ENCODE assay signal across 9 cellular contexts in the genomic region with DNA sequence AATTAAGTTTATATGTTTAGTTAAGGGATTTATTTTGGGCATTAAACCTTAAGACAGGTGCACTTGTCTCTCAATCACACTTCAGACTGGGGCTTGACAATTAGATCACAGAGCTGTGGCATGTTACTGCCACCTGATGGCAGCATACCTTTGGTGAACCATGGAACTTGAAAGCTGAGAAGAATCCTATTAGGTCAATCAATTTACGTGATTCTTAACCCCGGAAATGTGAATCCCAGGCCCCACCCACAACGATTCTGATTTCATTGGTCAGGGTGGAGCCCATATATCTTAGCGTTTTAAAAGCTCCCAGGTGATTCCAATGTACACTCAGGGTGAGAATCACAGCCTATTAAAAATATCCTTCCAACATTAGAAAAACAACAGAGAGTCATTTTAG.
DNase-seq lines count a peak whose midpoint lies in the region; ATAC-seq and TF ChIP-seq lines count a peak whose summit lies in the region.
"Had no signal": no experiment of that assay in that cellular context is flagged by ENCODE, and none has a peak within 500 bp of the region (broad histone marks: within the 10 kb centered on the region; RNA-seq: fewer than 3 reads in every experiment).

No MANE protein-coding gene starts in this region.

- H3K4me1 ChIP-seq in colonic mucosa (no peaks in the 10 kb centered on the region), thoracic aorta (ENCODE audit: control insufficient read depth in 1 of 2, low read depth in 2 of 2) (no peaks in the 10 kb centered on the region), gastrocnemius medialis (no peaks in the 10 kb centered on the region)

- H3K27me3 Mint-ChIP-seq in memory B cell: peaks cover 6% of the 10 kb centered on the region
- H3K27me3 Mint-ChIP-seq: dendritic cell treated with granulocyte-macrophage colony-stimulating factor and Interleukin-4, amounts not matched to agents 40 ng/mL and 50 ng/mL, for 4 days had no signal

- H3K36me3 ChIP-seq in colonic mucosa (no peaks in the 10 kb centered on the region), thoracic aorta (no peaks in the 10 kb centered on the region), gastrocnemius medialis (no peaks in the 10 kb centered on the region)

- TF ChIP-seq CTCF in LNCaP clone FGC (IDR thresholded peaks at IDR 0.05; ENCODE audit: control insufficient read depth, extremely low read depth, insufficient read depth) (peak; percentile 88), colonic mucosa (IDR thresholded peaks at IDR 0.05) (peak; percentile 39), thoracic aorta (IDR thresholded peaks at IDR 0.05) (peak; percentile 58), gastrocnemius medialis (IDR thresholded peaks at IDR 0.05 in 4 of 5, conservative IDR thresholded peaks at IDR 0.05 in 1 of 5) (no peak)

- H3K27ac Mint-ChIP-seq in memory B cell: no peak overlapping the region
- H3K27ac Mint-ChIP-seq: dendritic cell treated with granulocyte-macrophage colony-stimulating factor and Interleukin-4, amounts not matched to agents 40 ng/mL and 50 ng/mL, for 4 days had no signal

- intact Hi-C loops in colonic mucosa (cut with DNase I): loop anchor here (5.0 kb wide), 2 partner anchors 100 to 245 kb away; no protein-coding TSS in a partner anchor
- intact Hi-C loops in gastrocnemius medialis (cut with DNase I; ENCODE audit: low total_unique reads): loop anchor here (1.0 kb wide), 1 partner anchor 98 kb away; no protein-coding TSS in a partner anchor

- no peak overlapping the region for H3K9ac ChIP-seq in colonic mucosa (ENCODE audit: low read depth in 2 of 2, low read length in 2 of 2)

- H3K9me3 ChIP-seq in colonic mucosa: no peaks in the 10 kb centered on the region
- no peaks in the 10 kb centered on the region for H3K9me3 ChIP-seq in thoracic aorta
- H3K9me3 ChIP-seq in gastrocnemius medialis: no peaks in the 10 kb centered on the region

- no peaks in the 10 kb centered on the region for H3K36me3 Mint-ChIP-seq in memory B cell

- no peaks in the 10 kb centered on the region for H3K27me3 ChIP-seq in colonic mucosa
- no peaks in the 10 kb centered on the region for H3K27me3 ChIP-seq in thoracic aorta (replicated peaks; ENCODE audit: insufficient read depth)
- H3K27me3 ChIP-seq in gastrocnemius medialis: peaks cover 0 to 4% (median 0%) of the 10 kb centered on the region in 3 donors

- no peaks in the 10 kb centered on the region for H3K4me1 Mint-ChIP-seq in memory B cell

- no peak overlapping the region for H3K4me3 Mint-ChIP-seq in memory B cell
- H3K4me3 Mint-ChIP-seq: dendritic cell treated with granulocyte-macrophage colony-stimulating factor and Interleukin-4, amounts not matched to agents 40 ng/mL and 50 ng/mL, for 4 days had no signal

- ATAC-seq in memory B cell (ENCODE audit: low read depth): peak; percentile 56
- ATAC-seq in thoracic aorta (ENCODE audit: insufficient number of reproducible peaks, low FRiP score, low read depth): no peak
- no peak for ATAC-seq in gastrocnemius medialis

- peak; percentile 39 for DNase-seq in NCI-H345 (lab: John Stamatoyannopoulos, UW)
- no peak for DNase-seq in NCI-H345 treated with DMSO at 0.1 percent for 48 hours (lab: John Stamatoyannopoulos, UW; ENCODE audit: unreplicated experiment)
- DNase-seq in LNCaP clone FGC (ENCODE audit: low read depth): peak; percentile 66
- DNase-seq in T-helper 2 cell: peak in 3 of 5 experiments; percentile 8 to 69 (median 13)
- DNase-seq in colonic mucosa: peak; percentile 19
- DNase-seq in memory B cell (ENCODE audit: low spot score in 2 of 2): peak; percentile 8 to 14
- no peak for DNase-seq in thoracic aorta (ENCODE audit: low spot score)
- DNase-seq in gastrocnemius medialis: no peak

- H3K9me3 Mint-ChIP-seq in memory B cell: peaks cover 2% of the 10 kb centered on the region

- H3K4me3 ChIP-seq in LNCaP clone FGC (ENCODE audit: low read depth, low read length): no peak overlapping the region
- H3K4me3 ChIP-seq in colonic mucosa: no peak overlapping the region
- no peak overlapping the region for H3K4me3 ChIP-seq in thoracic aorta
- H3K4me3 ChIP-seq in gastrocnemius medialis: no peak overlapping the region

- in situ Hi-C loops in gastrocnemius medialis (cut with MboI; ENCODE audit: low sequenced_read_pairs in 4 of 4): no loop called here

- no peak for TF ChIP-seq POLR2A in gastrocnemius medialis (IDR thresholded peaks at IDR 0.05)

- H3K27ac ChIP-seq in colonic mucosa: no peak overlapping the region
- H3K27ac ChIP-seq in thoracic aorta: no peak overlapping the region
- H3K27ac ChIP-seq in gastrocnemius medialis: no peak overlapping the region

Comparison
In these comparisons a context has a peak if more than half of its experiments do, and no peak if none do; other contexts are left out.
1. DNase-seq: peak in NCI-H345 (single experiment), LNCaP clone FGC (single experiment), T-helper 2 cell (3 of 5), colonic mucosa (single experiment) and memory B cell (2 of 2); none in NCI-H345 treated with DMSO at 0.1 percent for 48 hours (single experiment), thoracic aorta (single experiment) and gastrocnemius medialis (0 of 2).
2. CTCF ChIP-seq: peak in LNCaP clone FGC (single experiment), colonic mucosa (single experiment) and thoracic aorta (single experiment); none in gastrocnemius medialis (0 of 5).